ENCODE assay signal across 8 cellular contexts in the genomic region with DNA sequence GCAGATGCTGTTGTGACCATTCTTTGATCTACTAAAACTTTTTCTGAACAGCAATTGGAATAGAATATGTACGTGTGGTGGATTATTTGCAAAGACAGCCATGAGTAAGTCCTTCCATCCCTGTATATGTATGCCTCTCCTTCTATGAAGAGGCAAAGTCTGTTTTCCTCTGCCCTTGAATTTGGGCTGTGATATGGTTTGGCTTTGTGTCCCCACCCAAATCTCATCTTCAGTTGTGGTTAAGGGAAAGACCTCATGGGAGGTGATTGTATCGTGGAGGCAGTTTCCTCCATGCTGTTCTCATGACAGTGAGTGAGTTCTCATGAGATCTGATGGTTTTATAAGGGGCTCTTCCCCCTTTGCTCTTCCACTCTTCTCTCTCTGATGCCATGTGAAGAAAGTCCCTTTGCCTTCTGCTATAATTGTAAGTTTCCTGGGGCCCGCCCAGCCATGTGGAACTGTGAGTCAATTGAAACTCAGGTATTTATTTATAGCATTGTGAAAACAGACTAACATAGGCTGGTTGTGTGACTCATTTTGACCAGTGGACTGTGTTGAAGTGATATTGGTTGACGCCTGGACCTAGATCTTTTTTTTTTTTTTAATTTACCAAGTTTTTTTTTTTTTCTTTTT.
DNase-seq lines count a peak whose midpoint lies in the region; ATAC-seq, FAIRE-seq and TF ChIP-seq lines count a peak whose summit lies in the region.

No MANE protein-coding gene starts in this region.

- H3K9me3 ChIP-seq in mucosa of descending colon = no peaks in the 10 kb centered on the region
- no peaks in the 10 kb centered on the region for H3K9me3 ChIP-seq in esophagus muscularis mucosa
- H3K9me3 ChIP-seq in right atrium auricular region = no peaks in the 10 kb centered on the region

- no peak for TF ChIP-seq POLR2A in esophagus muscularis mucosa (IDR thresholded peaks at IDR 0.05; ENCODE audit: low read depth)

- no peak for TF ChIP-seq CTCF in mucosa of descending colon (IDR thresholded peaks at IDR 0.05)
- TF ChIP-seq CTCF in esophagus muscularis mucosa (IDR thresholded peaks at IDR 0.05) = no peak
- TF ChIP-seq CTCF in D721Med (IDR thresholded peaks at IDR 0.05; ENCODE audit: insufficient read depth, missing control alignments) = no peak
- TF ChIP-seq CTCF in right atrium auricular region (IDR thresholded peaks at IDR 0.05) = no peak

- H3K27ac Mint-ChIP-seq in activated CD4-positive, alpha-beta memory T cell treated with anti-CD3 and anti-CD28 coated beads, Interleukin-2, amount 10 ng/mL, durations not matched to agents 7 days and 5 days = peak overlapping the region; percentile 27

- TF ChIP-seq EP300 in esophagus muscularis mucosa (IDR thresholded peaks at IDR 0.05) = no peak

- no peak overlapping the region for H3K4me3 Mint-ChIP-seq in activated CD4-positive, alpha-beta memory T cell treated with anti-CD3 and anti-CD28 coated beads, Interleukin-2, amount 10 ng/mL, durations not matched to agents 7 days and 5 days

- intact Hi-C loops in mucosa of descending colon (cut with DNase I, micrococcal nuclease) = no loop called here
- intact Hi-C loops in esophagus muscularis mucosa (cut with DNase I) = no loop called here

- WGBS in esophagus muscularis mucosa = 87% methylated on average over 4 of the region's 4 CpGs

- H3K4me1 ChIP-seq in mucosa of descending colon (ENCODE audit: low read depth) = no peaks in the 10 kb centered on the region
- no peaks in the 10 kb centered on the region for H3K4me1 ChIP-seq in esophagus muscularis mucosa
- H3K4me1 ChIP-seq in right atrium auricular region = no peaks in the 10 kb centered on the region

- no peak for FAIRE-seq in D721Med (lab: Jason Lieb, UNC)

- H3K36me3 Mint-ChIP-seq in activated CD4-positive, alpha-beta memory T cell treated with anti-CD3 and anti-CD28 coated beads, Interleukin-2, amount 10 ng/mL, durations not matched to agents 7 days and 5 days (ENCODE audit: low read depth) = no peaks in the 10 kb centered on the region

- CTCF ChIA-PET in activated CD4-positive, alpha-beta memory T cell treated with anti-CD3 and anti-CD28 coated beads, Interleukin-2, amount 10 ng/mL, durations not matched to agents 7 days and 5 days (lab: Charles Lee) = no interaction called here

- H3K27me3 ChIP-seq in esophagus muscularis mucosa = no peaks in the 10 kb centered on the region
- no peaks in the 10 kb centered on the region for H3K27me3 ChIP-seq in right atrium auricular region

- H3K27ac ChIP-seq in esophagus muscularis mucosa (replicated peaks in 1 of 4) (no peak overlapping the region), right atrium auricular region (no peak overlapping the region)

- no peak overlapping the region for H3K4me3 ChIP-seq in mucosa of descending colon
- H3K4me3 ChIP-seq in esophagus muscularis mucosa = no peak overlapping the region
- no peak overlapping the region for H3K4me3 ChIP-seq in right atrium auricular region

- ATAC-seq in GM19043 (IDR thresholded peaks at IDR 0.05; ENCODE audit: low read depth, unreplicated experiment) (peak; percentile 93), HG03060 (IDR thresholded peaks at IDR 0.05; ENCODE audit: low read depth, unreplicated experiment) (peak; percentile 92), mucosa of descending colon (peak; percentile 69)

- H3K36me3 ChIP-seq in mucosa of descending colon (ENCODE audit: low read depth) = no peaks in the 10 kb centered on the region
- H3K36me3 ChIP-seq in esophagus muscularis mucosa = no peaks in the 10 kb centered on the region
- no peaks in the 10 kb centered on the region for H3K36me3 ChIP-seq in right atrium auricular region

- POLR2A ChIA-PET in activated CD4-positive, alpha-beta memory T cell treated with anti-CD3 and anti-CD28 coated beads, Interleukin-2, amount 10 ng/mL, durations not matched to agents 7 days and 5 days (lab: Charles Lee) = no interaction called here

- H3K9me3 Mint-ChIP-seq in activated CD4-positive, alpha-beta memory T cell treated with anti-CD3 and anti-CD28 coated beads, Interleukin-2, amount 10 ng/mL, durations not matched to agents 7 days and 5 days = peaks cover 7% of the 10 kb centered on the region

- DNase-seq in activated CD4-positive, alpha-beta memory T cell treated with anti-CD3 and anti-CD28 coated beads, Interleukin-2, amount 10 ng/mL, durations not matched to agents 7 days and 5 days = no peak
- DNase-seq in mucosa of descending colon (no peak), AML-193 (lab: John Stamatoyannopoulos, UW) (no peak), esophagus muscularis mucosa (ENCODE audit: extremely low spot score) (no peak), D721Med (ENCODE audit: insufficient read length, low spot score) (no peak), right atrium auricular region (ENCODE audit: low spot score) (no peak)

- H3K4me1 Mint-ChIP-seq in activated CD4-positive, alpha-beta memory T cell treated with anti-CD3 and anti-CD28 coated beads, Interleukin-2, amount 10 ng/mL, durations not matched to agents 7 days and 5 days = peaks cover 6% of the 10 kb centered on the region

- no peaks in the 10 kb centered on the region for H3K27me3 Mint-ChIP-seq in activated CD4-positive, alpha-beta memory T cell treated with anti-CD3 and anti-CD28 coated beads, Interleukin-2, amount 10 ng/mL, durations not matched to agents 7 days and 5 days
